ENCODE assay signal across 20 cellular contexts in the genomic region with DNA sequence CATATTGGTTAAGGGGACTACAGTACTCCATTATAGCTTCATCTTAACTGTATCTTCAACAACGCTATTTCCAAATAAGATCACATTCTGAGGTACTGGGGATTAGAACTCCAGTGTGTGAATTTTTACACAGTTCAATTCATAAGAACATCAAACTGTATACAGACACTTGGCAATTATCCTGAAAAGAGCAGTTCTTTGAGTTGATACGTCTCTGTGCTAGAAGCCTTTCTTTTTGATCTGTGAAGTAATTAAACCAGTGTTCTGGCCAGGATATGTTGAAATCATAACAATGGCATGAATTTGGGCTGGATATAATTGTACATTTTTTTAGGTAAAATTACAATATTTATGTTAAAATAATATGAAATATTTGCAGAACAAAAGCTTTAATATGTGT.
A peak's percentile ranks its signal among the peaks of the same experiment; 100 is the strongest.
DNase-seq lines count a peak whose midpoint lies in the region; ATAC-seq and TF ChIP-seq lines count a peak whose summit lies in the region.
"Had no signal": no experiment of that assay in that cellular context is flagged by ENCODE, and none has a peak within 500 bp of the region (broad histone marks: within the 10 kb centered on the region; RNA-seq: fewer than 3 reads in every experiment).

No MANE protein-coding gene starts in this region.

- H3K27ac Mint-ChIP-seq in natural killer cell treated with Interleukin-12 subunit alpha and Interleukin-12 subunit beta and Interleukin-15 and Interleukin-18, amount 100 ng/mL, for 72 hours = no peak overlapping the region
- H3K27ac Mint-ChIP-seq: CD4-positive, alpha-beta memory T cell; GM23338; H9 had no signal

- H3K27ac ChIP-seq in HCT116 (ENCODE audit: low read depth, low read length) = peak overlapping the region; percentile 34
- H3K27ac ChIP-seq: BLaER1 treated with 17β-estradiol and CSF1 and Interleukin-3, amounts not matched to agents 10 nM and 100 nM had no signal

- H4K20me1 ChIP-seq in HCT116 (ENCODE audit: insufficient read depth) = no peaks in the 10 kb centered on the region
- H4K20me1 ChIP-seq: BLaER1 treated with 17β-estradiol and CSF1 and Interleukin-3, amounts not matched to agents 10 nM and 100 nM had no signal

- no peak for TF ChIP-seq RAD21 in HCT116 (IDR thresholded peaks at IDR 0.05; ENCODE audit: low read depth)

- no peaks in the 10 kb centered on the region for H3K27me3 ChIP-seq in HCT116 (ENCODE audit: insufficient read depth, low read length)
- H3K27me3 ChIP-seq: BE2C; BLaER1 treated with 17β-estradiol and CSF1 and Interleukin-3, amounts not matched to agents 10 nM and 100 nM had no signal

- peaks cover 11 to 23% of the 10 kb centered on the region in 2 experiments; a peak in 3 of 4 replicates for H3K4me1 ChIP-seq in HCT116 (ENCODE audit: control insufficient read depth in 1 of 2, insufficient read depth in 2 of 2, low read length in 2 of 2)
- H3K4me1 ChIP-seq: A549; BE2C; BLaER1 treated with 17β-estradiol and CSF1 and Interleukin-3, amounts not matched to agents 10 nM and 100 nM had no signal

- H3K4me3 ChIP-seq in HCT116 (replicated peaks in 1 of 2; ENCODE audit: low read depth in 1 of 2, low read length in 2 of 2) = no peak overlapping the region
- H3K4me3 ChIP-seq: A549; BLaER1 treated with 17β-estradiol and CSF1 and Interleukin-3, amounts not matched to agents 10 nM and 100 nM; GM23338 had no signal

- H2AFZ ChIP-seq in HCT116 (ENCODE audit: low read depth, low read length, poor library complexity, severe bottlenecking) = peak overlapping the region; percentile 44
- H2AFZ ChIP-seq: GM23338 had no signal

- no peaks in the 10 kb centered on the region for H3K4me1 Mint-ChIP-seq in natural killer cell treated with Interleukin-12 subunit alpha and Interleukin-12 subunit beta and Interleukin-15 and Interleukin-18, amount 100 ng/mL, for 72 hours (ENCODE audit: low read depth in 2 of 2)
- H3K4me1 Mint-ChIP-seq: CD4-positive, alpha-beta memory T cell; GM23338; H9 had no signal

- RAD21 ChIA-PET in HCT116 (lab: Charles Lee; ENCODE audit: low non-redundant PET in 1 of 2, low total read pairs in 2 of 2, uncharacterized antibody in 2 of 2, unreplicated experiment in 2 of 2) = no interaction called here

- no TSS peak for BruUV-seq in HCT116 (replicated peaks; lab: Mats Ljungman, UMichigan)

- intact Hi-C loops in HCT116 (cut with micrococcal nuclease) = no loop called here

- H3K36me3 Mint-ChIP-seq in natural killer cell treated with Interleukin-12 subunit alpha and Interleukin-12 subunit beta and Interleukin-15 and Interleukin-18, amount 100 ng/mL, for 72 hours = no peaks in the 10 kb centered on the region
- H3K36me3 Mint-ChIP-seq: CD4-positive, alpha-beta memory T cell had no signal

- H3K9me3 ChIP-seq in HCT116 (ENCODE audit: control insufficient read depth in 1 of 2, insufficient read depth in 1 of 2, low read depth in 1 of 2, low read length in 2 of 2) = no peaks in the 10 kb centered on the region
- H3K9me3 ChIP-seq: BE2C had no signal

- CTCF ChIA-PET in HCT116 (lab: Charles Lee) = no interaction called here

- TF ChIP-seq POLR2A in HCT116 (IDR thresholded peaks at IDR 0.05; ENCODE audit: borderline replicate concordance, extremely low read depth, insufficient read depth, insufficient read length) = no peak

- ATAC-seq in HCT116 = no peak
- no peak for ATAC-seq in natural killer cell treated with Interleukin-12 subunit alpha and Interleukin-12 subunit beta and Interleukin-15 and Interleukin-18, amount 100 ng/mL, for 72 hours
- ATAC-seq: A549, GM23338 had no signal

- peaks cover 2% of the 10 kb centered on the region for H3K9me3 Mint-ChIP-seq in natural killer cell treated with Interleukin-12 subunit alpha and Interleukin-12 subunit beta and Interleukin-15 and Interleukin-18, amount 100 ng/mL, for 72 hours

- TF ChIP-seq CTCF in HCT116 (IDR thresholded peaks at IDR 0.05 in 2 of 3, conservative IDR thresholded peaks at IDR 0.05 in 1 of 3; ENCODE audit: borderline replicate concordance in 1 of 3, insufficient read depth in 1 of 3, low read depth in 2 of 3, low read length in 2 of 3) = no peak

- peaks cover 4 to 17% of the 10 kb centered on the region in 2 donors for H3K27me3 Mint-ChIP-seq in natural killer cell treated with Interleukin-12 subunit alpha and Interleukin-12 subunit beta and Interleukin-15 and Interleukin-18, amount 100 ng/mL, for 72 hours

- 0 out of 2 replicates have a peak, but pooled peaks cover 3% of the 10 kb centered on the region for H3K79me2 ChIP-seq in HCT116 (ENCODE audit: insufficient read depth, low read length)

- DNase-seq in HCT116 (ENCODE audit: low read depth, low spot score) (no peak), RPMI7951 (ENCODE audit: low read depth) (peak; percentile 23), fibroblast of gingiva (ENCODE audit: low read depth) (peak; percentile 20), iris pigment epithelial cell (ENCODE audit: low read depth) (peak; percentile 57), germinal center (ENCODE audit: low spot score) (no peak), NOMO-1 treated with dmso at 0.1 percent for 144 hours (lab: John Stamatoyannopoulos, UW; ENCODE audit: unreplicated experiment) (no peak)
- DNase-seq in natural killer cell treated with Interleukin-12 subunit alpha and Interleukin-12 subunit beta and Interleukin-15 and Interleukin-18, amount 100 ng/mL, for 72 hours (ENCODE audit: low spot score) = no peak
- DNase-seq: 8988T; ACHN; BE2C; Calu3; CD4-positive, alpha-beta memory T cell; COR-L47; DMS53; DMS79 treated with DMSO at 0.1 percent for 48 hours; GF-D8; H9 had no signal

- H3K9me2 ChIP-seq in HCT116 (ENCODE audit: insufficient read depth) = no peaks in the 10 kb centered on the region

- H3K4me2 ChIP-seq in HCT116 (ENCODE audit: low read length) = no peak overlapping the region
- H3K4me2 ChIP-seq: A549; BLaER1 treated with 17β-estradiol and CSF1 and Interleukin-3, amounts not matched to agents 10 nM and 100 nM; GM23338 had no signal

- no peak overlapping the region for H3K4me3 Mint-ChIP-seq in natural killer cell treated with Interleukin-12 subunit alpha and Interleukin-12 subunit beta and Interleukin-15 and Interleukin-18, amount 100 ng/mL, for 72 hours
- H3K4me3 Mint-ChIP-seq: CD4-positive, alpha-beta memory T cell; GM23338; H9 had no signal

- POLR2A ChIA-PET in HCT116 (lab: Charles Lee) = interaction anchor here (1.2 to 1.8 kb wide), 5 partner anchors 11 to 79 kb away, joined by 3 to 6 read pairs (median 4); no protein-coding TSS in a partner anchor

- H3K9ac ChIP-seq in HCT116 (ENCODE audit: low read length) = no peak overlapping the region
- H3K9ac ChIP-seq: BLaER1 treated with 17β-estradiol and CSF1 and Interleukin-3, amounts not matched to agents 10 nM and 100 nM had no signal

- H3K36me3 ChIP-seq in HCT116 (ENCODE audit: control insufficient read depth in 1 of 2, insufficient read depth in 2 of 2, low read length in 2 of 2) = peaks cover 0 to 20% of the 10 kb centered on the region in 2 experiments; a peak in 2 of 4 replicates
- H3K36me3 ChIP-seq: BE2C; BLaER1 treated with 17β-estradiol and CSF1 and Interleukin-3, amounts not matched to agents 10 nM and 100 nM had no signal

TF ChIP-seq in HCT116, 20 proteins besides CTCF, POLR2A, EP300 and RAD21:
- TF ChIP-seq TCF7L2 (IDR thresholded peaks at IDR 0.05; ENCODE audit: borderline replicate concordance, extremely low read depth, insufficient read depth, insufficient read length) (peak; percentile 64), EZH2phosphoT487 (IDR thresholded peaks at IDR 0.05; ENCODE audit: borderline replicate concordance) (no peak), SRF (IDR thresholded peaks at IDR 0.05; ENCODE audit: low read depth) (no peak)

Comparison
In these comparisons a context has a peak if more than half of its experiments do, and no peak if none do; other contexts are left out.
1. DNase-seq: peak in RPMI7951 (single experiment), fibroblast of gingiva (single experiment) and iris pigment epithelial cell (single experiment); none in HCT116 (single experiment), germinal center (single experiment), NOMO-1 treated with dmso at 0.1 percent for 144 hours (single experiment) and natural killer cell treated with Interleukin-12 subunit alpha and Interleukin-12 subunit beta and Interleukin-15 and Interleukin-18, amount 100 ng/mL, for 72 hours (single experiment).